14 cellular contexts compared by ENCODE assay signal in genomic region chr10:63700935-63701263, GRCh38.
DNase-seq lines count a peak whose midpoint lies in the region; ATAC-seq and TF ChIP-seq lines count a peak whose summit lies in the region.
"Had no signal": no experiment of that assay in that cellular context is flagged by ENCODE, and none has a peak within 500 bp of the region (broad histone marks: within the 10 kb centered on the region; RNA-seq: fewer than 3 reads in every experiment).

No MANE protein-coding gene starts in this region.

- H3K4me3 ChIP-seq in ACC112 (ENCODE audit: low read depth, low read length) (0 out of 2 replicates have a peak overlapping the region, but pooled peaks have one; percentile 46), fibroblast of lung (replicated peaks in 1 of 4; ENCODE audit: control extremely low read depth in 1 of 4, insufficient read depth in 1 of 4, low read depth in 3 of 4, low read length in 4 of 4) (no peak overlapping the region)
- H3K4me3 ChIP-seq: BLaER1 had no signal

- H3K4me3 Mint-ChIP-seq in osteocyte (ENCODE audit: unreplicated experiment): no peak overlapping the region
- no peak overlapping the region for H3K4me3 Mint-ChIP-seq in activated T-cell treated with anti-CD3 and anti-CD28 coated beads, Interleukin-2, amount 50 U/mL, for 72 hours
- H3K4me3 Mint-ChIP-seq: endodermal cell had no signal

- H3K9me3 ChIP-seq in fibroblast of lung (ENCODE audit: control insufficient read depth, insufficient read depth, low read depth, low read length): no peaks in the 10 kb centered on the region
- H3K9me3 ChIP-seq: BLaER1 had no signal

- H3K27me3 ChIP-seq in ACC112 (ENCODE audit: insufficient read depth, low read length) (no peaks in the 10 kb centered on the region), fibroblast of lung (ENCODE audit: control insufficient read depth, insufficient read depth, low read length) (no peaks in the 10 kb centered on the region)
- H3K27me3 ChIP-seq: BLaER1 had no signal

- TF ChIP-seq CTCF in RWPE1 (conservative IDR thresholded peaks at IDR 0.05; ENCODE audit: low read depth) (no peak), fibroblast of lung (conservative IDR thresholded peaks at IDR 0.05 in 1 of 2, IDR thresholded peaks at IDR 0.05 in 1 of 2; ENCODE audit: low read depth in 1 of 2, low read length in 2 of 2) (no peak), osteocyte (IDR thresholded peaks at IDR 0.05) (no peak)

- H3K27me3 Mint-ChIP-seq in osteocyte (ENCODE audit: unreplicated experiment): no peaks in the 10 kb centered on the region
- peaks cover 11% of the 10 kb centered on the region for H3K27me3 Mint-ChIP-seq in activated T-cell treated with anti-CD3 and anti-CD28 coated beads, Interleukin-2, amount 50 U/mL, for 72 hours (ENCODE audit: low read depth)

- CTCF ChIA-PET in RWPE1 (lab: Yijun Ruan, JAX): no interaction called here

- H3K79me2 ChIP-seq in ACC112 (ENCODE audit: control insufficient read depth, insufficient read depth, low read length, unreplicated experiment): no peaks in the 10 kb centered on the region
- no peaks in the 10 kb centered on the region for H3K79me2 ChIP-seq in fibroblast of lung (ENCODE audit: control insufficient read depth, insufficient read depth, low read length)

- H3K9me3 Mint-ChIP-seq in osteocyte (ENCODE audit: unreplicated experiment): no peaks in the 10 kb centered on the region
- H3K9me3 Mint-ChIP-seq in activated T-cell treated with anti-CD3 and anti-CD28 coated beads, Interleukin-2, amount 50 U/mL, for 72 hours: no peaks in the 10 kb centered on the region
- H3K9me3 Mint-ChIP-seq: endodermal cell had no signal

- H3K36me3 ChIP-seq in ACC112 (ENCODE audit: insufficient read depth, low read length) (no peaks in the 10 kb centered on the region), fibroblast of lung (ENCODE audit: control insufficient read depth, insufficient read depth, low read length) (no peaks in the 10 kb centered on the region)
- H3K36me3 ChIP-seq: BLaER1 had no signal

- H2AFZ ChIP-seq in ACC112 (ENCODE audit: low read length, unreplicated experiment) (peak overlapping the region; percentile 8), fibroblast of lung (ENCODE audit: low read length) (no peak overlapping the region)

- no peaks in the 10 kb centered on the region for H3K36me3 Mint-ChIP-seq in osteocyte (ENCODE audit: unreplicated experiment)
- no peaks in the 10 kb centered on the region for H3K36me3 Mint-ChIP-seq in activated T-cell treated with anti-CD3 and anti-CD28 coated beads, Interleukin-2, amount 50 U/mL, for 72 hours (ENCODE audit: insufficient read depth in 2 of 2)

- H3K4me1 ChIP-seq in ACC112 (ENCODE audit: control insufficient read depth, insufficient read depth, low read length, unreplicated experiment) (peaks cover 57% of the 10 kb centered on the region), fibroblast of lung (ENCODE audit: control insufficient read depth, extremely low read depth, insufficient read depth, low read length) (peaks cover 18% of the 10 kb centered on the region)

- no peak overlapping the region for H3K9ac ChIP-seq in fibroblast of lung (ENCODE audit: insufficient read depth, low read length)
- H3K9ac ChIP-seq: BLaER1 had no signal

- ATAC-seq in activated T-cell treated with anti-CD3 and anti-CD28 coated beads, Interleukin-2, amount 50 U/mL, for 72 hours (replicated peaks in 1 of 2): no peak

- no peaks in the 10 kb centered on the region for H4K20me1 ChIP-seq in fibroblast of lung (ENCODE audit: control insufficient read depth, extremely low read depth, insufficient read depth, low read length)
- H4K20me1 ChIP-seq: BLaER1 had no signal

- H3K27ac Mint-ChIP-seq in osteocyte (ENCODE audit: unreplicated experiment): peak overlapping the region; percentile 87
- H3K27ac Mint-ChIP-seq in activated T-cell treated with anti-CD3 and anti-CD28 coated beads, Interleukin-2, amount 50 U/mL, for 72 hours: no peak overlapping the region
- H3K27ac Mint-ChIP-seq: endodermal cell had no signal

- H3K4me1 Mint-ChIP-seq in osteocyte (ENCODE audit: unreplicated experiment): peaks cover 49% of the 10 kb centered on the region
- peaks cover 29% of the 10 kb centered on the region for H3K4me1 Mint-ChIP-seq in activated T-cell treated with anti-CD3 and anti-CD28 coated beads, Interleukin-2, amount 50 U/mL, for 72 hours (ENCODE audit: low read depth)

- peak overlapping the region; percentile 100 for H3K27ac ChIP-seq in ACC112 (ENCODE audit: low read depth, low read length)
- H3K27ac ChIP-seq in RWPE1: peak overlapping the region; percentile 57
- peak overlapping the region; percentile 84 for H3K27ac ChIP-seq in fibroblast of lung (ENCODE audit: insufficient read depth, low read length)
- H3K27ac ChIP-seq: BLaER1 had no signal

- POLR2A ChIA-PET in RWPE1 (lab: Yijun Ruan, JAX; ENCODE audit: low non-redundant PET): no interaction called here

- H3K4me2 ChIP-seq in fibroblast of lung (ENCODE audit: extremely low read depth, insufficient read depth, low read length): peak overlapping the region; percentile 72

- DNase-seq in RWPE1 (ENCODE audit: low spot score) (no peak), fibroblast of lung (ENCODE audit: low read depth in 2 of 2) (peak in 1 of 2 donors; percentile 84), osteocyte (ENCODE audit: extremely low spot score, unreplicated experiment) (no peak), SW480 (ENCODE audit: low spot score) (no peak), GM19240 (ENCODE audit: insufficient read length, low spot score) (no peak), globus pallidus (ENCODE audit: low spot score) (no peak)
- DNase-seq in activated T-cell treated with anti-CD3 and anti-CD28 coated beads, Interleukin-2, amount 50 U/mL, for 72 hours: no peak
- DNase-seq: activated CD4-positive, CD25-positive, alpha-beta regulatory T cell treated with anti-CD3 and anti-CD28 coated beads, Interleukin-2, amount 50 U/mL, for 72 hours; activated naive CD4-positive, alpha-beta T cell; endodermal cell; NCI-H187; retina had no signal
